In genomic region chr5:75612211-75612579, GRCh38 we compare ENCODE assay signal across 10 cellular contexts. TPM values are rescaled to one million over a fixed set of nuclear protein-coding genes. Genes with fewer than 3 reads are reported as not detected.
DNase-seq lines count a peak whose midpoint lies in the region; ATAC-seq, FAIRE-seq and TF ChIP-seq lines count a peak whose summit lies in the region.
"Had no signal": no experiment of that assay in that cellular context is flagged by ENCODE, and none has a peak within 500 bp of the region (broad histone marks: within the 10 kb centered on the region; RNA-seq: fewer than 3 reads in every experiment).

No MANE protein-coding gene starts in this region.

- FAIRE-seq in endothelial cell of umbilical vein (lab: Jason Lieb, UNC), result no peak

- TF ChIP-seq CTCF in right atrium auricular region (IDR thresholded peaks at IDR 0.05), result no peak
- no peak for TF ChIP-seq CTCF in endothelial cell of umbilical vein (IDR thresholded peaks at IDR 0.05; ENCODE audit: extremely low read depth in 1 of 2, insufficient read depth in 1 of 2, low read depth in 1 of 2, low read length in 2 of 2)
- TF ChIP-seq CTCF in uterus (IDR thresholded peaks at IDR 0.05), result no peak

- POLR2A ChIA-PET in endothelial cell of umbilical vein (lab: Charles Lee), result no interaction called here

- TF ChIP-seq POLR2A in endothelial cell of umbilical vein (IDR thresholded peaks at IDR 0.05; ENCODE audit: low read depth, low read length) (no peak), uterus (IDR thresholded peaks at IDR 0.05) (no peak)

- no peaks in the 10 kb centered on the region for H3K9me1 ChIP-seq in endothelial cell of umbilical vein (replicated peaks; ENCODE audit: control insufficient read depth, extremely low read depth, insufficient read depth, low read length)

- peak overlapping the region; percentile 93 for H3K4me2 ChIP-seq in endothelial cell of umbilical vein (ENCODE audit: insufficient read depth, low read length)

- no peaks in the 10 kb centered on the region for H3K36me3 ChIP-seq in right atrium auricular region
- no peaks in the 10 kb centered on the region for H3K36me3 ChIP-seq in endothelial cell of umbilical vein (ENCODE audit: control insufficient read depth in 2 of 2, extremely low read depth in 1 of 2, insufficient read depth in 2 of 2, low read length in 2 of 2)
- no peaks in the 10 kb centered on the region for H3K36me3 ChIP-seq in mucosa of rectum (ENCODE audit: control insufficient read depth in 2 of 2, insufficient read depth in 2 of 2, low read length in 2 of 2)
- no peaks in the 10 kb centered on the region for H3K36me3 ChIP-seq in uterus

- no peaks in the 10 kb centered on the region for H3K79me2 ChIP-seq in endothelial cell of umbilical vein (ENCODE audit: control insufficient read depth, insufficient read depth, low read length)
- H3K79me2 ChIP-seq: parathyroid adenoma had no signal

- no peaks in the 10 kb centered on the region for H4K20me1 ChIP-seq in endothelial cell of umbilical vein (replicated peaks; ENCODE audit: control insufficient read depth, extremely low read depth, insufficient read depth, low read length)

- H3K9me3 ChIP-seq in right atrium auricular region, result no peaks in the 10 kb centered on the region
- no peaks in the 10 kb centered on the region for H3K9me3 ChIP-seq in endothelial cell of umbilical vein (replicated peaks; ENCODE audit: control insufficient read depth, insufficient read depth, low read length)
- H3K9me3 ChIP-seq in mucosa of rectum (ENCODE audit: control insufficient read depth in 2 of 2, low read length in 2 of 2), result no peaks in the 10 kb centered on the region
- no peaks in the 10 kb centered on the region for H3K9me3 ChIP-seq in uterus

- BruUV-seq in endothelial cell of umbilical vein (replicated peaks; lab: Mats Ljungman, UMichigan), result no TSS peak

- H3K4me3 ChIP-seq in right atrium auricular region, result peak overlapping the region; percentile 35 to 51
- peak overlapping the region in 1 of 3 experiments; percentile 70 for H3K4me3 ChIP-seq in endothelial cell of umbilical vein (replicated peaks in 1 of 3; ENCODE audit: insufficient read depth in 1 of 3, low read depth in 1 of 3, low read length in 3 of 3)
- peak overlapping the region; percentile 73 to 84 for H3K4me3 ChIP-seq in mucosa of rectum (ENCODE audit: low read length in 2 of 2)
- peak overlapping the region; percentile 36 to 41 for H3K4me3 ChIP-seq in uterus
- H3K4me3 ChIP-seq: SK-N-MC had no signal

- no peak overlapping the region for H3K9ac ChIP-seq in endothelial cell of umbilical vein (replicated peaks; ENCODE audit: extremely low read depth, insufficient read depth, low read length)
- H3K9ac ChIP-seq in mucosa of rectum (ENCODE audit: low read depth in 1 of 2, low read length in 2 of 2), result no peak overlapping the region
- H3K9ac ChIP-seq: parathyroid adenoma had no signal

- peaks cover 0 to 12% of the 10 kb centered on the region in 2 donors for H3K4me1 ChIP-seq in right atrium auricular region
- peaks cover 11% of the 10 kb centered on the region for H3K4me1 ChIP-seq in endothelial cell of umbilical vein (ENCODE audit: control insufficient read depth, extremely low read depth, insufficient read depth, low read length)
- H3K4me1 ChIP-seq in mucosa of rectum (ENCODE audit: control insufficient read depth in 2 of 2, insufficient read depth in 2 of 2, low read length in 2 of 2), result peaks cover 9 to 21% of the 10 kb centered on the region in 2 donors
- H3K4me1 ChIP-seq in uterus, result no peaks in the 10 kb centered on the region
- H3K4me1 ChIP-seq: parathyroid adenoma had no signal

- H3K27ac ChIP-seq in right atrium auricular region (no peak overlapping the region), endothelial cell of umbilical vein (ENCODE audit: insufficient read depth, low read depth, low read length) (no peak overlapping the region), mucosa of rectum (ENCODE audit: low read depth in 2 of 2, low read length in 2 of 2) (no peak overlapping the region), uterus (peak overlapping the region in 1 of 2 donors; percentile 64)
- H3K27ac ChIP-seq: parathyroid adenoma, SK-N-MC had no signal

- dilution Hi-C loops in endothelial cell of umbilical vein (cut with MboI; ENCODE audit: extremely low pct_ligation_motif_present, low sequenced_read_pairs), result no loop called here

- DNase-seq in right atrium auricular region (ENCODE audit: low spot score) (no peak), cardiac septum (ENCODE audit: low spot score) (no peak), endothelial cell of umbilical vein (ENCODE audit: low read depth, low spot score) (no peak), uterus (no peak), cerebellar cortex (ENCODE audit: low spot score) (no peak)
- DNase-seq in stimulated activated naive CD4-positive, alpha-beta T cell treated with Interleukin-2 at 50 U/mL for 16 hours (lab: John Stamatoyannopoulos, UW), result no peak

- intact Hi-C loops in cardiac septum (cut with DNase I), result no loop called here
- intact Hi-C loops in endothelial cell of umbilical vein (cut with micrococcal nuclease), result no loop called here
- intact Hi-C loops in uterus (cut with DNase I; ENCODE audit: low total_unique reads), result no loop called here

- CTCF ChIA-PET in endothelial cell of umbilical vein (lab: Charles Lee), result interaction anchor here (1.0 to 1.3 kb wide), 3 partner anchors 55 to 69 kb away, joined by 3 to 10 read pairs (median 3); no protein-coding TSS in a partner anchor

- no peak overlapping the region for H2AFZ ChIP-seq in endothelial cell of umbilical vein (ENCODE audit: low read depth, low read length)

- H3K27me3 ChIP-seq in right atrium auricular region (no peaks in the 10 kb centered on the region), endothelial cell of umbilical vein (ENCODE audit: control insufficient read depth in 2 of 2, insufficient read depth in 2 of 2, low read length in 2 of 2) (no peaks in the 10 kb centered on the region), mucosa of rectum (ENCODE audit: control insufficient read depth in 2 of 2, insufficient read depth in 2 of 2, low read length in 2 of 2) (no peaks in the 10 kb centered on the region), uterus (no peaks in the 10 kb centered on the region)

- ATAC-seq in GM18861 (IDR thresholded peaks at IDR 0.05; ENCODE audit: unreplicated experiment), result no peak

TF ChIP-seq in endothelial cell of umbilical vein, 7 proteins besides CTCF, POLR2A, EP300 and RAD21:
- TF ChIP-seq EZH2 (IDR thresholded peaks at IDR 0.05; ENCODE audit: borderline replicate concordance, low read depth, low read length, severe bottlenecking), result no peak
- TF ChIP-seq JUN (IDR thresholded peaks at IDR 0.05; ENCODE audit: borderline replicate concordance, insufficient read depth, insufficient read length, low read depth), result no peak
- no peak for TF ChIP-seq MYC (IDR thresholded peaks at IDR 0.05; ENCODE audit: low read depth, low read length)
- no peak for TF ChIP-seq MAX (IDR thresholded peaks at IDR 0.05; ENCODE audit: insufficient read depth, insufficient read length)
- no peak for TF ChIP-seq POLR2AphosphoS5 (IDR thresholded peaks at IDR 0.05; ENCODE audit: insufficient read depth, low read depth, low read length)
- no peak for TF ChIP-seq FOS (IDR thresholded peaks at IDR 0.05; ENCODE audit: borderline replicate concordance, insufficient read depth, low read length)
- no peak for TF ChIP-seq GATA2 (IDR thresholded peaks at IDR 0.05; ENCODE audit: insufficient read depth, insufficient read length, low read depth, low read length)

RNA-seq across cellular contexts. Expression of gene ANKDD1B, which starts 0.9 kb away (rescaled TPM):
- total RNA-seq in right atrium auricular region (not detected), cardiac septum (0.38 TPM), endothelial cell of umbilical vein (0.65 and 0.71 TPM in 2 replicates), uterus (1 to 10 TPM in 2 of 4 donors, not detected in 2; 1.1 to 1.2 TPM)
- 0.05 and 0.15 TPM in 2 replicates for polyA plus RNA-seq in endothelial cell of umbilical vein
- polyA plus RNA-seq in endothelial cell of umbilical vein (2011; cell fraction: cytosol; rRNA removed), result 0.06 and 0.10 TPM in 2 replicates
- polyA plus RNA-seq in endothelial cell of umbilical vein (2011; cell fraction: nucleus; rRNA removed), result 1.7 and 2.4 TPM in 2 replicates
- 0.20 TPM in 1 of 2 replicates, not detected in the other for polyA plus RNA-seq in endothelial cell of umbilical vein (2012)
- 0.46 and 0.76 TPM in 2 replicates for polyA minus RNA-seq in endothelial cell of umbilical vein
- polyA minus RNA-seq in endothelial cell of umbilical vein (2011; cell fraction: cytosol; rRNA and poly(A)+ RNA removed), result not detected
- 0.34 and 3.0 TPM in 2 replicates for polyA minus RNA-seq in endothelial cell of umbilical vein (2011; cell fraction: nucleus; rRNA and poly(A)+ RNA removed)
